1 cellular context compared by ENCODE assay signal in genomic region chr20:48425776-48426175, GRCh38.
TF ChIP-seq lines count a peak whose summit lies in the region.

No MANE protein-coding gene starts in this region.

TF ChIP-seq in SK-N-SH treated with all-trans-retinoic acid at 6 μM for 48 hours, 23 proteins besides CTCF, POLR2A, EP300 and RAD21 (continued from another document):
- TF ChIP-seq, protein P1, sequence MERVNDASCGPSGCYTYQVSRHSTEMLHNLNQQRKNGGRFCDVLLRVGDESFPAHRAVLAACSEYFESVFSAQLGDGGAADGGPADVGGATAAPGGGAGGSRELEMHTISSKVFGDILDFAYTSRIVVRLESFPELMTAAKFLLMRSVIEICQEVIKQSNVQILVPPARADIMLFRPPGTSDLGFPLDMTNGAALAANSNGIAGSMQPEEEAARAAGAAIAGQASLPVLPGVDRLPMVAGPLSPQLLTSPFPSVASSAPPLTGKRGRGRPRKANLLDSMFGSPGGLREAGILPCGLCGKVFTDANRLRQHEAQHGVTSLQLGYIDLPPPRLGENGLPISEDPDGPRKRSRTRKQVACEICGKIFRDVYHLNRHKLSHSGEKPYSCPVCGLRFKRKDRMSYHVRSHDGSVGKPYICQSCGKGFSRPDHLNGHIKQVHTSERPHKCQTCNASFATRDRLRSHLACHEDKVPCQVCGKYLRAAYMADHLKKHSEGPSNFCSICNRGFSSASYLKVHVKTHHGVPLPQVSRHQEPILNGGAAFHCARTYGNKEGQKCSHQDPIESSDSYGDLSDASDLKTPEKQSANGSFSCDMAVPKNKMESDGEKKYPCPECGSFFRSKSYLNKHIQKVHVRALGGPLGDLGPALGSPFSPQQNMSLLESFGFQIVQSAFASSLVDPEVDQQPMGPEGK (CRISPR knock-in tag; IDR thresholded peaks at IDR 0.05; ENCODE audit: borderline replicate concordance) = no peak
- TF ChIP-seq TCF4 (CRISPR knock-in tag; IDR thresholded peaks at IDR 0.05; ENCODE audit: borderline replicate concordance) = no peak
- TF ChIP-seq ISL1 (CRISPR knock-in tag; IDR thresholded peaks at IDR 0.05) = no peak
- no peak for TF ChIP-seq ZC3H10 (CRISPR knock-in tag; IDR thresholded peaks at IDR 0.05)
